In the genomic region with DNA sequence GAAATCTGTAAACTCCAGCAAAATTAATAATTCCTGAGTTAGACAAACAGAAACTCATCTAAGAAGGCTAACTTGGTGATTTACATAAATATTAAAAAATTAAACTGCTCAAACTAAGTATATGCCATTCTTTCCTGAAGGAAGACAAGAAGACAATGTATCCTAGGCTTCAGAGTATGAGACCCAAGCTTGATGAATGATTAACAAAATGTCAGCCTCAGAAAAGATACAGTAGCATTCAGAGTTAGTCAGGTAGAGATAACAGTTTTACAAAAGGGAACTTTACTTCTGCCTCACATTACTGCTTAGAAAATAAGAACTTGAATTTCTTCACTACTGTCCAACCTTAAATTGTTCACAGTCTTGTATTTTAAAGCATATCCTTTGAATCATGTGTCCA, we compare ENCODE assay signal across 1 cellular context.
A peak's percentile ranks its signal among the peaks of the same experiment; 100 is the strongest.
TF ChIP-seq lines count a peak whose summit lies in the region.

No MANE protein-coding gene starts in this region.

TF ChIP-seq in K562, 482 proteins besides CTCF, POLR2A, EP300 and RAD21:
- TF ChIP-seq HMBOX1 (IDR thresholded peaks at IDR 0.05) (peak; percentile 39; the same call in 1 of the 2 replicates), MYNN (IDR thresholded peaks at IDR 0.05) (no peak), MYNN (CRISPR knock-in tag; IDR thresholded peaks at IDR 0.05) (no peak), CGGBP1 (CRISPR knock-in tag; IDR thresholded peaks at IDR 0.05) (no peak)
